In genomic region chr4:80540349-80540748, GRCh38 we compare ENCODE assay signal across 16 cellular contexts.
DNase-seq lines count a peak whose midpoint lies in the region; ATAC-seq, FAIRE-seq and TF ChIP-seq lines count a peak whose summit lies in the region.
"Had no signal": no experiment of that assay in that cellular context is flagged by ENCODE, and none has a peak within 500 bp of the region (broad histone marks: within the 10 kb centered on the region; RNA-seq: fewer than 3 reads in every experiment).

No MANE protein-coding gene starts in this region.

- TF ChIP-seq CTCF in ovary (IDR thresholded peaks at IDR 0.05) = no peak

- no peaks in the 10 kb centered on the region for H3K27me3 ChIP-seq in adipocyte (replicated peaks; ENCODE audit: control insufficient read depth, insufficient read depth, low read length)
- no peaks in the 10 kb centered on the region for H3K27me3 ChIP-seq in small intestine (ENCODE audit: control insufficient read depth in 2 of 2, insufficient read depth in 2 of 2, low read length in 2 of 2)
- H3K27me3 ChIP-seq in ovary = no peaks in the 10 kb centered on the region
- H3K27me3 ChIP-seq: neural progenitor cell had no signal

- H3K9me3 ChIP-seq in adipocyte (ENCODE audit: control insufficient read depth, low read length) (no peaks in the 10 kb centered on the region), small intestine (ENCODE audit: control insufficient read depth, low read depth) (no peaks in the 10 kb centered on the region), ovary (no peaks in the 10 kb centered on the region)

- H3K36me3 ChIP-seq in adipocyte (ENCODE audit: control insufficient read depth, insufficient read depth, low read length, severe bottlenecking) (no peaks in the 10 kb centered on the region), small intestine (ENCODE audit: control insufficient read depth in 2 of 2, insufficient read depth in 2 of 2, low read length in 2 of 2) (no peaks in the 10 kb centered on the region), ovary (no peaks in the 10 kb centered on the region)
- H3K36me3 ChIP-seq: neural progenitor cell had no signal

- no peak for FAIRE-seq in small intestine (lab: Jason Lieb, UNC)
- FAIRE-seq: kidney had no signal

- no peak overlapping the region for H3K27ac ChIP-seq in small intestine (ENCODE audit: low read depth in 1 of 2, low read length in 1 of 2)
- H3K27ac ChIP-seq in ovary = no peak overlapping the region
- H3K27ac ChIP-seq: neural progenitor cell, RWPE1 had no signal

- no peak for TF ChIP-seq EP300 in ovary (IDR thresholded peaks at IDR 0.05)

- ATAC-seq in GM18511 (IDR thresholded peaks at IDR 0.05; ENCODE audit: unreplicated experiment) = peak; percentile 17
- ATAC-seq in GM21528 (IDR thresholded peaks at IDR 0.05; ENCODE audit: low FRiP score, unreplicated experiment) = peak; percentile 9
- peak; percentile 2 for ATAC-seq in HG03378 (IDR thresholded peaks at IDR 0.05; ENCODE audit: unreplicated experiment)
- ATAC-seq in HG03175 (IDR thresholded peaks at IDR 0.05; ENCODE audit: unreplicated experiment) = no peak
- ATAC-seq: HCT116 had no signal

- DNase-seq in adipocyte (ENCODE audit: low read depth) (peak; percentile 5), small intestine (no peak), ovary (no peak)
- DNase-seq: kidney; NCI-H1092 treated with DMSO at 0.1 percent for 48 hours; NCI-H2171 treated with DMSO at 0.1 percent for 48 hours; NK-92 treated with Interleukin-12 subunit alpha and Interleukin-12 subunit beta, amount 100 ng/mL, for 24 hours; retina; SW 1271 had no signal

- WGBS in small intestine, 3 donors = 67 to 84% (median 70%) methylated on average over 1 of the region's 1 CpG
- WGBS in ovary, 3 donors = 75 to 85% (median 84%) methylated on average over 1 of the region's 1 CpG

- H3K9ac ChIP-seq in adipocyte (ENCODE audit: low read length) = no peak overlapping the region
- H3K9ac ChIP-seq: neural progenitor cell had no signal

- H3K4me3 ChIP-seq in adipocyte (ENCODE audit: low read length) (no peak overlapping the region), small intestine (ENCODE audit: low read depth in 1 of 2, low read length in 2 of 2) (no peak overlapping the region), ovary (no peak overlapping the region)
- H3K4me3 ChIP-seq: neural progenitor cell had no signal

- intact Hi-C loops in ovary (cut with DNase I) = no loop called here

- H3K4me1 ChIP-seq in adipocyte (ENCODE audit: control insufficient read depth, insufficient read depth, low read length) = no peaks in the 10 kb centered on the region
- H3K4me1 ChIP-seq in small intestine (ENCODE audit: control insufficient read depth in 2 of 2, insufficient read depth in 1 of 2, low read depth in 1 of 2, low read length in 1 of 2) = no peaks in the 10 kb centered on the region
- H3K4me1 ChIP-seq in ovary (ENCODE audit: insufficient read depth) = no peaks in the 10 kb centered on the region
- H3K4me1 ChIP-seq: neural progenitor cell had no signal

- TF ChIP-seq POLR2A in ovary (IDR thresholded peaks at IDR 0.05) = no peak
